Comparison of ENCODE assay signal across 13 cellular contexts in genomic region chr2:189557373-189557772, GRCh38.
"Had no signal": no experiment of that assay in that cellular context is flagged by ENCODE, and none has a peak within 500 bp of the region (broad histone marks: within the 10 kb centered on the region; RNA-seq: fewer than 3 reads in every experiment).

No MANE protein-coding gene starts in this region.

- H3K27me3 Mint-ChIP-seq: activated naive CD8-positive, alpha-beta T cell treated with anti-CD3 and anti-CD28 coated beads for 36 hours; stimulated activated naive CD8-positive, alpha-beta T cell treated with anti-CD3 and anti-CD28 coated beads, Interleukin-15, amount 100 ng/mL, for 72 hours had no signal

- ATAC-seq: stimulated activated naive CD8-positive, alpha-beta T cell treated with anti-CD3 and anti-CD28 coated beads, Interleukin-15, amount 100 ng/mL, for 72 hours had no signal

- H3K27ac Mint-ChIP-seq: activated naive CD8-positive, alpha-beta T cell treated with anti-CD3 and anti-CD28 coated beads for 36 hours; stimulated activated naive CD8-positive, alpha-beta T cell treated with anti-CD3 and anti-CD28 coated beads, Interleukin-15, amount 100 ng/mL, for 72 hours had no signal

- H3K4me3 Mint-ChIP-seq: activated naive CD8-positive, alpha-beta T cell treated with anti-CD3 and anti-CD28 coated beads for 36 hours; stimulated activated naive CD8-positive, alpha-beta T cell treated with anti-CD3 and anti-CD28 coated beads, Interleukin-15, amount 100 ng/mL, for 72 hours had no signal

- H3K27ac ChIP-seq: epithelial cell of prostate had no signal

- H3K9me3 Mint-ChIP-seq: activated naive CD8-positive, alpha-beta T cell treated with anti-CD3 and anti-CD28 coated beads for 36 hours; stimulated activated naive CD8-positive, alpha-beta T cell treated with anti-CD3 and anti-CD28 coated beads, Interleukin-15, amount 100 ng/mL, for 72 hours had no signal

- DNase-seq: activated CD4-positive, alpha-beta T cell treated with anti-CD3 and anti-CD28 coated beads, Interleukin-2, amount 50 U/mL, for 48 hours; activated CD4-positive, CD25-positive, alpha-beta regulatory T cell treated with anti-CD3 and anti-CD28 coated beads, Interleukin-2, amount 50 U/mL, for 72 hours; activated gamma-delta T cell; activated naive CD8-positive, alpha-beta T cell treated with anti-CD3 and anti-CD28 coated beads for 36 hours; activated T-cell treated with anti-CD3 and anti-CD28 coated beads, Interleukin-2, amount 50 U/mL, for 48 hours; aorta; cortex of kidney; effector CD8-positive, alpha-beta T cell; hippocampal formation; SIG-M5; stimulated activated CD4-positive, alpha-beta T cell treated with anti-CD3 and anti-CD28 coated beads, Interleukin-4, amount 100 ng/mL, for 4 hours; stimulated activated naive CD8-positive, alpha-beta T cell treated with anti-CD3 and anti-CD28 coated beads, Interleukin-15, amount 100 ng/mL, for 72 hours had no signal
